ENCODE assay signal across 8 cellular contexts in genomic region chr1:172532700-172533510, GRCh38. TPM values are rescaled to one million over a fixed set of nuclear protein-coding genes. Genes with fewer than 3 reads are reported as not detected.
A peak's percentile ranks its signal among the peaks of the same experiment; 100 is the strongest.
DNase-seq lines count a peak whose midpoint lies in the region; ATAC-seq, FAIRE-seq and TF ChIP-seq lines count a peak whose summit lies in the region.

SUCO (plus strand) TSS chr1:172533150; CDS start chr1:172533436, 286 bp downstream.

- 0 to 1% methylated on average over 70 to 74 of the region's 74 CpGs for WGBS in pancreas, 2 donors

- FAIRE-seq in pancreas (lab: Jason Lieb, UNC), result no peak

- H3K4me1 ChIP-seq in pancreas (peaks cover 7 to 26% (median 8%) of the 10 kb centered on the region in 3 donors), tibial artery (peaks cover 0 to 27% (median 22%) of the 10 kb centered on the region in 4 donors)

- H3K27me3 ChIP-seq in pancreas (no peaks in the 10 kb centered on the region), tibial artery (no peaks in the 10 kb centered on the region)

- H3K36me3 ChIP-seq in pancreas (no peaks in the 10 kb centered on the region), tibial artery (no peaks in the 10 kb centered on the region)

- H3K27ac ChIP-seq in pancreas, result peak within 1 kb of the TSS; percentile 98 to 100 (median 100)
- peak within 1 kb of the TSS; percentile 98 to 99 for H3K27ac ChIP-seq in tibial artery

- H3K4me3 ChIP-seq in GM12864 (ENCODE audit: low read depth, low read length) (peak within 1 kb of the TSS; percentile 68), pancreas (peak within 1 kb of the TSS; percentile 70 to 91 (median 84)), tibial artery (peak within 1 kb of the TSS; percentile 87 to 96)

- DNase-seq in GM12864 (ENCODE audit: low read depth), result peak; percentile 96
- peak; percentile 99 to 100 (median 100) for DNase-seq in NCI-H1417 (lab: John Stamatoyannopoulos, UW)
- peak; percentile 90 to 95 for DNase-seq in SW 1271 (lab: John Stamatoyannopoulos, UW)
- DNase-seq in activated naive CD8-positive, alpha-beta T cell treated with anti-CD3 and anti-CD28 coated beads, Interleukin-2, amount 50 U/mL, for 16 hours (ENCODE audit: low read depth, low spot score), result peak; percentile 99
- DNase-seq in Right ventricle myocardium inferior (ENCODE audit: missing footprints), result peak; percentile 100
- peak; percentile 100 for DNase-seq in pancreas
- DNase-seq in tibial artery, result peak; percentile 100

- intact Hi-C loops in Right ventricle myocardium inferior (cut with DNase I), result loop anchor here (1.0 to 10.0 kb wide), 5 partner anchors 66 to 1492 kb away; partner anchors contain the start of genes PRDX6 and RC3H1
- intact Hi-C loops in pancreas (cut with DNase I), result no loop called here
- intact Hi-C loops in tibial artery (cut with DNase I; ENCODE audit: low total_unique reads), result loop anchor here (10.0 kb wide), 2 partner anchors 662 to 748 kb away; partner anchors contain the start of gene METTL13

- ATAC-seq in HG02759 (IDR thresholded peaks at IDR 0.05; ENCODE audit: unreplicated experiment) (peak; percentile 90), Right ventricle myocardium inferior (peak; percentile 98), pancreas (peak; percentile 86 to 93 (median 89))

- TF ChIP-seq CTCF in GM12864 (IDR thresholded peaks at IDR 0.05; ENCODE audit: low read depth, low read length, missing control alignments) (no peak), pancreas (IDR thresholded peaks at IDR 0.05) (no peak), tibial artery (IDR thresholded peaks at IDR 0.05) (no peak)

- H3K9me3 ChIP-seq in pancreas (no peaks in the 10 kb centered on the region), tibial artery (no peaks in the 10 kb centered on the region)

RNA-seq across cellular contexts. Expression of gene SUCO, which starts in this region (rescaled TPM):
- total RNA-seq in Right ventricle myocardium inferior, result 17.9 TPM
- total RNA-seq in pancreas, result 10 to 100 TPM; 22.6 to 79.8 (median 35.0) TPM
- 10 to 100 TPM; 16.6 to 23.5 TPM for polyA plus RNA-seq in pancreas

Comparison
In these comparisons a context has a peak if more than half of its experiments do, and no peak if none do; other contexts are left out.
1. Peak in every context shown above with its lines: DNase-seq, ATAC-seq, H3K4me3 ChIP-seq and H3K27ac ChIP-seq.
2. intact Hi-C loops: an anchor here in Right ventricle myocardium inferior (1.0 to 10.0 kb wide) and tibial artery (10.0 kb wide); none called in pancreas.